ENCODE assay signal across 28 cellular contexts in the genomic region with DNA sequence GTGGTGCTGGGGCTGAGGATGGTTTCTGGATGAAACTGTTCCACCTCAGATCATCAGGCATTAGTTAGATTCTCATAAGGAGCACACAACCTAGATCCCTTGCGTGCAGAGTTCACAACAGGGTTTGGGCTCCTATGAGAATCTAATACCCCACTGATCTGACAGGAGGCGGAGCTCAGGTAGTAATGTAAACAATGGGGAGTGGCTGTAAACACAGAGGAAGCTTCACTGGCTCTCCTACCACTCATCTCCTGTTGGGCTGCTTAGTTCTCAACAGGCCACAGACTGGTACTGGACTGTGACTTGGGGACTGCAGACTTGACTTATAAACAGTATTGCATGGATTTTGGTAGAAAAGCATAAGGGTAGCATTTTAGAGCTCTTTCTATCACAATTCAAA.
"Had no signal": no experiment of that assay in that cellular context is flagged by ENCODE, and none has a peak within 500 bp of the region (broad histone marks: within the 10 kb centered on the region; RNA-seq: fewer than 3 reads in every experiment).

No MANE protein-coding gene starts in this region.

- H3K36me3 Mint-ChIP-seq: activated CD4-positive, alpha-beta memory T cell treated with anti-CD3 and anti-CD28 coated beads for 36 hours; immature natural killer cell had no signal

- H3K27ac ChIP-seq: brain microvascular endothelial cell, parathyroid adenoma, psoas muscle, sigmoid colon, tibial nerve had no signal

- H3K27me3 ChIP-seq: brain microvascular endothelial cell, sigmoid colon, tibial nerve had no signal

- H3K9ac ChIP-seq: parathyroid adenoma had no signal

- H3K4me3 ChIP-seq: psoas muscle, sigmoid colon, tibial nerve had no signal

- H3K4me1 ChIP-seq: parathyroid adenoma, psoas muscle, sigmoid colon, tibial nerve had no signal

- H3K27ac Mint-ChIP-seq: activated CD4-positive, alpha-beta memory T cell treated with anti-CD3 and anti-CD28 coated beads for 36 hours; activated T-cell treated with anti-CD3 and anti-CD28 coated beads, Interleukin-2, amount 50 U/mL, for 24 hours; effector memory CD8-positive, alpha-beta T cell; immature natural killer cell; naive thymus-derived CD4-positive, alpha-beta T cell had no signal

- H3K4me3 Mint-ChIP-seq: activated CD4-positive, alpha-beta memory T cell treated with anti-CD3 and anti-CD28 coated beads for 36 hours; activated T-cell treated with anti-CD3 and anti-CD28 coated beads, Interleukin-2, amount 50 U/mL, for 24 hours; effector memory CD8-positive, alpha-beta T cell; immature natural killer cell; naive thymus-derived CD4-positive, alpha-beta T cell had no signal

- DNase-seq: activated CD4-positive, alpha-beta memory T cell treated with anti-CD3 and anti-CD28 coated beads for 36 hours; activated CD4-positive, alpha-beta T cell treated with anti-CD3 and anti-CD28 coated beads for 48 hours; activated CD8-positive, alpha-beta memory T cell treated with anti-CD3 and anti-CD28 coated beads, Interleukin-2, amount 50 U/mL, for 48 hours; activated gamma-delta T cell treated with Interleukin-2 at 50 U/mL for 16 hours; activated naive CD4-positive, alpha-beta T cell treated with anti-CD3 and anti-CD28 coated beads, Interleukin-2, amount 50 U/mL, for 16 hours; activated T-cell treated with anti-CD3 and anti-CD28 coated beads, Interleukin-2, amount 50 U/mL, for 24 hours; amniotic stem cell; brain microvascular endothelial cell; cortex of kidney; effector memory CD8-positive, alpha-beta T cell; foreskin fibroblast; head of caudate nucleus; hippocampal formation; immature natural killer cell; kidney; left colon; mammary epithelial cell; midbrain; naive thymus-derived CD4-positive, alpha-beta T cell; occipital lobe; psoas muscle; sigmoid colon; small intestine; stimulated activated naive CD4-positive, alpha-beta T cell had no signal

- H3K4me1 Mint-ChIP-seq: immature natural killer cell; naive thymus-derived CD4-positive, alpha-beta T cell had no signal

- ATAC-seq: activated CD4-positive, CD25-positive, alpha-beta regulatory T cell treated with anti-CD3 and anti-CD28 coated beads, Interleukin-2, amount 50 U/mL, for 24 hours; effector memory CD8-positive, alpha-beta T cell; esophagus mucosa; left colon; naive thymus-derived CD4-positive, alpha-beta T cell; psoas muscle had no signal

- H3K9me3 ChIP-seq: psoas muscle, sigmoid colon, tibial nerve had no signal

- H3K36me3 ChIP-seq: brain microvascular endothelial cell, sigmoid colon, tibial nerve had no signal

- H2AFZ ChIP-seq: parathyroid adenoma had no signal

- H3K27me3 Mint-ChIP-seq: activated CD4-positive, alpha-beta memory T cell treated with anti-CD3 and anti-CD28 coated beads for 36 hours; activated T-cell treated with anti-CD3 and anti-CD28 coated beads, Interleukin-2, amount 50 U/mL, for 24 hours; effector memory CD8-positive, alpha-beta T cell; naive thymus-derived CD4-positive, alpha-beta T cell had no signal
